In the genomic region with DNA sequence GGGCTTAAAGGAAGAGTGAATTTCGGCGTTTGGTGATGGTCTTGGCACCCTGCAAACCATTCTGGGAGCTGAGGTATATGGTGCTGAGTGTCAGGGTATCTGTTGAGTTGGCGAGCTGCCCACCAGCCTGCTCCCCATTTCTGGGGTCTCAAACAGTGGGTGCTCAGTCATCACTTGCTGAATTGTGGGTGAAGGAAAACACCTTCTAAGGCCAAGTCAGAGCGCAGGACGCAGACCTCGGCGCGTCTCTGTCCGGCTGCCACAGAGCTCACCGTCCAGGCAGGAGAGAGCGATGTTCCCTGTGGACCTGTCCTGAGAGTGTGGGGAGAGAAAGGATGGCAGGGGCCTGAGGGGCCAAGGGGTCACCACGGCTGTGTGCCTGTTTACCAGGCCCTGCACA, we compare ENCODE assay signal across 24 cellular contexts.
"Had no signal": no experiment of that assay in that cellular context is flagged by ENCODE, and none has a peak within 500 bp of the region (broad histone marks: within the 10 kb centered on the region; RNA-seq: fewer than 3 reads in every experiment).

No MANE protein-coding gene starts in this region.

- FAIRE-seq: HTR-8/SVneo, RCC 7860 had no signal

- H3K9me3 ChIP-seq: SK-N-SH had no signal

- H3K27ac ChIP-seq: HL-60 had no signal

- H3K4me2 ChIP-seq: SK-N-SH had no signal

- DNase-seq: KBM-7, MV-4-11, NCI-H1048, NCI-H1105, NCI-H1417, NCI-H1436 treated with DMSO at 0.1 percent for 48 hours, NCI-H1694 treated with DMSO at 0.1 percent for 48 hours, NCI-H1930, NCI-H2081, NCI-H2107, NCI-H2171, NCI-H226, NCI-H446, NCI-H510A, NCI-H524 treated with DMSO at 0.1 percent for 48 hours, NCI-H69, NCI-H774, RPMI8226, SHP77, SK-N-SH, SW 1271 had no signal

- H3K9ac ChIP-seq: SK-N-SH had no signal
